22 cellular contexts compared by ENCODE assay signal in genomic region chr6:91462236-91462635, GRCh38.
DNase-seq lines count a peak whose midpoint lies in the region; ATAC-seq and TF ChIP-seq lines count a peak whose summit lies in the region.
"Had no signal": no experiment of that assay in that cellular context is flagged by ENCODE, and none has a peak within 500 bp of the region (broad histone marks: within the 10 kb centered on the region; RNA-seq: fewer than 3 reads in every experiment).

No MANE protein-coding gene starts in this region.

- peak; percentile 25 for DNase-seq in H4 (ENCODE audit: low spot score)
- DNase-seq in amniotic epithelial cell (ENCODE audit: low read depth): peak; percentile 54
- DNase-seq in fibroblast of villous mesenchyme (ENCODE audit: low read depth): peak; percentile 55
- peak; percentile 87 for DNase-seq in renal cortical epithelial cell (ENCODE audit: low read depth)
- no peak for DNase-seq in activated CD4-positive, alpha-beta T cell treated with anti-CD3 and anti-CD28 coated beads, Interleukin-2, amount 50 U/mL, for 1 hour
- DNase-seq: C1 segment of cervical spinal cord; Calu3; CD8-positive, alpha-beta memory T cell; DMS153; GOT3; KG1; NCI-H1092 treated with DMSO at 0.1 percent for 48 hours; NCI-H1436 treated with DMSO at 0.1 percent for 48 hours; NCI-H1930; NCI-H226; NCI-H510A treated with DMSO at 0.1 percent for 48 hours; NCI-H748 treated with DMSO at 0.1 percent for 48 hours; PC-9; RPMI8226; SHP77 had no signal

- ATAC-seq in HG03378 (IDR thresholded peaks at IDR 0.05; ENCODE audit: unreplicated experiment): no peak
- ATAC-seq in GM18868 (IDR thresholded peaks at IDR 0.05; ENCODE audit: unreplicated experiment): no peak

- no peak for TF ChIP-seq CTCF in fibroblast of villous mesenchyme (IDR thresholded peaks at IDR 0.05; ENCODE audit: insufficient read depth, low read depth, low read length)

- no peak overlapping the region for H3K4me3 ChIP-seq in fibroblast of villous mesenchyme (ENCODE audit: low read depth, low read length)
- H3K4me3 ChIP-seq: PC-9 had no signal
